Comparison of ENCODE assay signal across 8 cellular contexts in the genomic region with DNA sequence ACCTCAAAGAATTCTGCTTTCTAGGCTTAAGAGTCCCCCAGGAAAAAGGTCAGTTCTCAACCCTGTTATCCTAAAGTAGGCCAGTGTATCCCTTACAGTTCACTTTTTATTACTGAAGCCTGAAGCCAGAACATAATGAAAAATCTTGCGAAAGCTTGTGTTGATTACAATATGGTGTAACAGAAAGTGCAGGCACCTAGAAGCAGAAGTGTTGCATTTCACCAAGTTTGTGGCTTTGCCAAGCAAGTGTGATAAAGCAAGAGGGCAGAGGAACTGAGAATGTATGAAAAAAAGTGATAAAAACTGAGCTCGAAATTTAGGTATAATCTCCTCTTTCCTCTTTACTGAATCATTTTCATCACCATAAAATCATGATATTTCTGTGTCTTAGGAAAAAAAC. TPM values are rescaled to one million over a fixed set of nuclear protein-coding genes. Genes with fewer than 3 reads are reported as not detected.
DNase-seq lines count a peak whose midpoint lies in the region; ATAC-seq and TF ChIP-seq lines count a peak whose summit lies in the region.

No MANE protein-coding gene starts in this region.

- H3K4me1 Mint-ChIP-seq in chondrocyte (ENCODE audit: low read depth): peaks cover 4% of the 10 kb centered on the region

- peaks cover 5% of the 10 kb centered on the region for H3K36me3 Mint-ChIP-seq in chondrocyte (ENCODE audit: low read depth)

- no peak for TF ChIP-seq CTCF in chondrocyte (IDR thresholded peaks at IDR 0.05)

- ATAC-seq in HG02938 (IDR thresholded peaks at IDR 0.05; ENCODE audit: unreplicated experiment) (peak; percentile 71), sciatic nerve (peak; percentile 57), GM21390 (IDR thresholded peaks at IDR 0.05; ENCODE audit: unreplicated experiment) (no peak)

- peak; percentile 9 for DNase-seq in NK-92 treated with Interleukin-12 subunit alpha and Interleukin-12 subunit beta, amount 100 ng/mL, for 24 hours (lab: John Stamatoyannopoulos, UW)
- no peak for DNase-seq in NK-92 (lab: John Stamatoyannopoulos, UW; ENCODE audit: unreplicated experiment)
- peak; percentile 46 for DNase-seq in SKM-1 (lab: John Stamatoyannopoulos, UW; ENCODE audit: unreplicated experiment)
- no peak for DNase-seq in sciatic nerve (ENCODE audit: low spot score)
- no peak for DNase-seq in chondrocyte (ENCODE audit: low spot score)
- DNase-seq in NCI-H1417 (lab: John Stamatoyannopoulos, UW): no peak

- intact Hi-C loops in sciatic nerve (cut with DNase I): no loop called here

- H3K4me3 Mint-ChIP-seq in chondrocyte (ENCODE audit: unreplicated experiment): no peak overlapping the region

- H3K27ac Mint-ChIP-seq in chondrocyte (ENCODE audit: unreplicated experiment): no peak overlapping the region

- H3K9me3 Mint-ChIP-seq in chondrocyte (ENCODE audit: low read depth): peaks cover 13% of the 10 kb centered on the region

- no peaks in the 10 kb centered on the region for H3K27me3 Mint-ChIP-seq in chondrocyte (ENCODE audit: low read depth)

RNA-seq across cellular contexts. Expression of gene AGTPBP1, which starts 26.2 kb away (rescaled TPM):
- total RNA-seq in sciatic nerve (31.6 TPM), chondrocyte (25.1 to 25.8 TPM (median 25.1 TPM) in 3 replicates)

Comparison
In these comparisons a context has a peak if more than half of its experiments do, and no peak if none do; other contexts are left out.
1. DNase-seq: peak in NK-92 treated with Interleukin-12 subunit alpha and Interleukin-12 subunit beta, amount 100 ng/mL, for 24 hours (single experiment) and SKM-1 (single experiment); none in NK-92 (single experiment), sciatic nerve (single experiment), chondrocyte (single experiment) and NCI-H1417 (0 of 3).